13 cellular contexts compared by ENCODE assay signal in the genomic region with DNA sequence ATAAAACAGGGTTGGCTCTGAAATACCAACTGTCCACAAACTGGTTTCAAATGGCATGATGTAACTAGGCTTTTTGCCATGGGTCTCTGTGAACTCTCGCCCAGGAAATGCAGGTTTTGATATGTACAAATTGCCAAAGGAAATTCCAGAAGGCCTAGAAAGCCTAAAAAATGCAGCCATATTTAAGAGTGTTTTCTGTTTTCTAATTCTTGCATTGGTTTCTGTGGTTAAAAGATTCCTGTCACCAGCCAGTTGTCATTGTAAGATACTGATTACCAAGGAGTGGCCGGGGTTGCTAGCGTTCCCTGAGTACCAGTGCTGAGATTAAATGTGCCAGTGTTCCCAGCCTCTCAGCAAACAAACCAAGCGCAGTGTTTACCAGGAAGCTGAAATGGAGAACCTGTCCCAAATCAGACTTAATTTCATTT. TPM values are rescaled to one million over a fixed set of nuclear protein-coding genes. Genes with fewer than 3 reads are reported as not detected.
DNase-seq lines count a peak whose midpoint lies in the region; ATAC-seq and TF ChIP-seq lines count a peak whose summit lies in the region.
"Had no signal": no experiment of that assay in that cellular context is flagged by ENCODE, and none has a peak within 500 bp of the region (broad histone marks: within the 10 kb centered on the region; RNA-seq: fewer than 3 reads in every experiment).

No MANE protein-coding gene starts in this region.

- H3K4me1 Mint-ChIP-seq in mesothelial cell of epicardium = peaks cover 31% of the 10 kb centered on the region
- H3K4me1 Mint-ChIP-seq in activated CD8-positive, alpha-beta memory T cell treated with anti-CD3 and anti-CD28 coated beads, Interleukin-2, amount 10 ng/mL, durations not matched to agents 7 days and 5 days = no peaks in the 10 kb centered on the region

- CTCF ChIA-PET in activated CD8-positive, alpha-beta memory T cell treated with anti-CD3 and anti-CD28 coated beads, Interleukin-2, amount 10 ng/mL, durations not matched to agents 7 days and 5 days (lab: Charles Lee) = no interaction called here

- no peak for ATAC-seq in activated CD8-positive, alpha-beta memory T cell treated with anti-CD3 and anti-CD28 coated beads, Interleukin-2, amount 10 ng/mL, durations not matched to agents 7 days and 5 days
- ATAC-seq: stimulated activated naive B cell treated with anti-CD40 and anti-IgM and Interleukin-4, amounts not matched to agents 10 μg/mL and 1 μg/mL and 100 μg/mL, for 72 hours had no signal

- peak; percentile 11 for DNase-seq in COLO668 (lab: John Stamatoyannopoulos, UW; ENCODE audit: unreplicated experiment)
- DNase-seq in NCI-H2196 treated with DMSO at 0.1 percent for 48 hours (lab: John Stamatoyannopoulos, UW; ENCODE audit: unreplicated experiment) = peak; percentile 20
- peak; percentile 20 for DNase-seq in epithelial cell of prostate (ENCODE audit: low read depth, low spot score)
- no peak for DNase-seq in mesothelial cell of epicardium (ENCODE audit: low spot score in 2 of 2, unreplicated experiment in 2 of 2)
- no peak for DNase-seq in NCI-H187 treated with DMSO at 0.1 percent for 48 hours (lab: John Stamatoyannopoulos, UW)
- DNase-seq in activated CD8-positive, alpha-beta memory T cell treated with anti-CD3 and anti-CD28 coated beads, Interleukin-2, amount 10 ng/mL, durations not matched to agents 7 days and 5 days = no peak
- DNase-seq in activated T-cell treated with anti-CD3 and anti-CD28 coated beads, Interleukin-2, amount 50 U/mL, for 1 hour = no peak
- DNase-seq in NCI-H1694 treated with DMSO at 0.1 percent for 48 hours (lab: John Stamatoyannopoulos, UW) = no peak
- DNase-seq: NCI-H69; stimulated activated naive B cell treated with anti-CD40 and anti-IgM and Interleukin-4, amounts not matched to agents 10 μg/mL and 1 μg/mL and 100 μg/mL, for 72 hours had no signal

- no peaks in the 10 kb centered on the region for H3K9me3 Mint-ChIP-seq in mesothelial cell of epicardium
- no peaks in the 10 kb centered on the region for H3K9me3 Mint-ChIP-seq in activated CD8-positive, alpha-beta memory T cell treated with anti-CD3 and anti-CD28 coated beads, Interleukin-2, amount 10 ng/mL, durations not matched to agents 7 days and 5 days (ENCODE audit: low read depth)
- H3K9me3 Mint-ChIP-seq: stimulated activated naive B cell treated with anti-CD40 and anti-IgM and Interleukin-4, amounts not matched to agents 10 μg/mL and 1 μg/mL and 100 μg/mL, for 72 hours had no signal

- no peak for TF ChIP-seq CTCF in mesothelial cell of epicardium (IDR thresholded peaks at IDR 0.05; ENCODE audit: unreplicated experiment)

- no peaks in the 10 kb centered on the region for H3K27me3 Mint-ChIP-seq in mesothelial cell of epicardium (ENCODE audit: low read depth)
- no peaks in the 10 kb centered on the region for H3K27me3 Mint-ChIP-seq in activated CD8-positive, alpha-beta memory T cell treated with anti-CD3 and anti-CD28 coated beads, Interleukin-2, amount 10 ng/mL, durations not matched to agents 7 days and 5 days

- peak overlapping the region; percentile 89 for H3K27ac Mint-ChIP-seq in mesothelial cell of epicardium
- H3K27ac Mint-ChIP-seq in activated CD8-positive, alpha-beta memory T cell treated with anti-CD3 and anti-CD28 coated beads, Interleukin-2, amount 10 ng/mL, durations not matched to agents 7 days and 5 days = no peak overlapping the region
- H3K27ac Mint-ChIP-seq: stimulated activated naive B cell treated with anti-CD40 and anti-IgM and Interleukin-4, amounts not matched to agents 10 μg/mL and 1 μg/mL and 100 μg/mL, for 72 hours had no signal

- H3K4me3 Mint-ChIP-seq in mesothelial cell of epicardium = no peak overlapping the region
- no peak overlapping the region for H3K4me3 Mint-ChIP-seq in activated CD8-positive, alpha-beta memory T cell treated with anti-CD3 and anti-CD28 coated beads, Interleukin-2, amount 10 ng/mL, durations not matched to agents 7 days and 5 days
- H3K4me3 Mint-ChIP-seq: stimulated activated naive B cell treated with anti-CD40 and anti-IgM and Interleukin-4, amounts not matched to agents 10 μg/mL and 1 μg/mL and 100 μg/mL, for 72 hours had no signal

- no peaks in the 10 kb centered on the region for H3K36me3 Mint-ChIP-seq in mesothelial cell of epicardium
- H3K36me3 Mint-ChIP-seq in activated CD8-positive, alpha-beta memory T cell treated with anti-CD3 and anti-CD28 coated beads, Interleukin-2, amount 10 ng/mL, durations not matched to agents 7 days and 5 days = no peaks in the 10 kb centered on the region
- H3K36me3 Mint-ChIP-seq: stimulated activated naive B cell treated with anti-CD40 and anti-IgM and Interleukin-4, amounts not matched to agents 10 μg/mL and 1 μg/mL and 100 μg/mL, for 72 hours had no signal

- peak overlapping the region; percentile 70 for H3K27ac ChIP-seq in epithelial cell of prostate
- H3K27ac ChIP-seq: BLaER1 had no signal

RNA-seq across cellular contexts. Expression of a gene that starts 53.9 kb away (rescaled TPM):
- 9.2 to 11.0 TPM (median 10.1 TPM) in 3 replicates for total RNA-seq in mesothelial cell of epicardium
- total RNA-seq in activated CD8-positive, alpha-beta memory T cell treated with anti-CD3 and anti-CD28 coated beads, Interleukin-2, amount 10 ng/mL, durations not matched to agents 7 days and 5 days = not detected
- total RNA-seq: activated CD8-positive, alpha-beta memory T cell treated with anti-CD3 and anti-CD28 coated beads for 36 hours; T-helper 1 cell treated with Interleukin-12 subunit alpha and Interleukin-12 subunit beta and Interleukin-4 antibody, amounts not matched to agents 30 ng/mL and 1 ng/mL, for 36 hours had no signal

Comparison
In these comparisons a context has a peak if more than half of its experiments do, and no peak if none do; other contexts are left out.
1. DNase-seq: peak in COLO668 (single experiment), NCI-H2196 treated with DMSO at 0.1 percent for 48 hours (single experiment) and epithelial cell of prostate (single experiment); none in mesothelial cell of epicardium (0 of 2), NCI-H187 treated with DMSO at 0.1 percent for 48 hours (single experiment), activated CD8-positive, alpha-beta memory T cell treated with anti-CD3 and anti-CD28 coated beads, Interleukin-2, amount 10 ng/mL, durations not matched to agents 7 days and 5 days (single experiment), activated T-cell treated with anti-CD3 and anti-CD28 coated beads, Interleukin-2, amount 50 U/mL, for 1 hour (single experiment) and NCI-H1694 treated with DMSO at 0.1 percent for 48 hours (single experiment).
2. RNA of a gene that starts 53.9 kb away (total RNA-seq): 9.2 to 11.0 TPM in mesothelial cell of epicardium; not detected in activated CD8-positive, alpha-beta memory T cell treated with anti-CD3 and anti-CD28 coated beads, Interleukin-2, amount 10 ng/mL, durations not matched to agents 7 days and 5 days; every median in the first group is over 10 times any median in the second.